27 cellular contexts compared by ENCODE assay signal in the genomic region with DNA sequence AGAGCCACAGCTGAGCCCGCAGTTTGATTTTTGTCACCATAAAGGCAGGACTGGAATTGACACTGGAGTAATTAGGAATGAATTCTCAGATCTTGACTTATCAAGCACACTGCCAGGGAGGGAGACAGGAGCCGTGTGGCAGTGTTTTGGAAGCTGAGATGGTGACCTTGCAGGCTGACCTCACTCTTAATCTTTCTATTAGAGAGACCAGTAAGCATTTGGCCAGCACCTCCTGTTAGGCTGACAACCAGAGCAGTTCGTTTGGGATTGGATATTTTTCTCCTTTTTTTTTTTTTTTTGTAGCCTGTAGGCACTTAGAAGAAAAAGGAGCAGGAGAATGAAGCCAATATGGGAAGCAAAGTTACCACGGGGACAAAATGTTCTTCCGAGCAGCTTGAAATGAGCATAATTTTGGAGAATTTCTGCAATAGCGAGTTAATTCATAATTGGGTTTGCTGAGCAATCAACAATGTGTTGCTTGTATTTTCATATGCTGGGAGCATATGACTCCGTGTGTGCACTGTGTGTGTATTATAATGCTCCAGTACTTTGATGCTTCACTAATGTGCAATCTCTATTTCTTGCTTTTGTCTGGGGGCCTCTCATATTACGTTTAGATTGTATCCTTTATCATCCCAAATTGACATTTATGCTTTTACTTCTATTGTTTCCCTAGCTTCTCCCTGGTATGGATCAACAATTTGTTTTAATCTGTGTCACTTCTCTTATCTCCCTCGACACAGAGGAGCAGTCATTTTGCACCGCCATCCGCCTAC.
A peak's percentile ranks its signal among the peaks of the same experiment; 100 is the strongest.
DNase-seq lines count a peak whose midpoint lies in the region; ATAC-seq and TF ChIP-seq lines count a peak whose summit lies in the region.
"Had no signal": no experiment of that assay in that cellular context is flagged by ENCODE, and none has a peak within 500 bp of the region (broad histone marks: within the 10 kb centered on the region; RNA-seq: fewer than 3 reads in every experiment).

No MANE protein-coding gene starts in this region.

- no peaks in the 10 kb centered on the region for H3K4me1 ChIP-seq in right cardiac atrium (ENCODE audit: control insufficient read depth, insufficient read depth, low read length)

- H3K27ac ChIP-seq in right cardiac atrium (ENCODE audit: low read length) (peak overlapping the region; percentile 2), temporal lobe (ENCODE audit: low read depth, low read length) (peak overlapping the region; percentile 19)
- H3K27ac ChIP-seq: ovary, thoracic aorta, VCaP had no signal

- no peaks in the 10 kb centered on the region for H3K27me3 ChIP-seq in right cardiac atrium (ENCODE audit: control insufficient read depth, insufficient read depth)
- H3K27me3 ChIP-seq: MG63, ovary had no signal

- ATAC-seq in SK-N-SH treated with all-trans-retinoic acid at 6 μM for 48 hours: no peak; the same call in 2 of the 3 replicates
- peak; percentile 52 to 55 for ATAC-seq in right cardiac atrium
- no peak for ATAC-seq in HG03442 (IDR thresholded peaks at IDR 0.05; ENCODE audit: unreplicated experiment)
- ATAC-seq in HG02852 (IDR thresholded peaks at IDR 0.05; ENCODE audit: unreplicated experiment): no peak
- ATAC-seq: left lobe of liver; naive thymus-derived CD8-positive, alpha-beta T cell; stimulated activated naive B cell treated with anti-CD40 and anti-IgM and Interleukin-4, amounts not matched to agents 10 μg/mL and 1 μg/mL and 100 μg/mL, for 72 hours had no signal

- H3K4me3 ChIP-seq in right cardiac atrium (ENCODE audit: low read length): no peak overlapping the region
- H3K4me3 ChIP-seq: dorsolateral prefrontal cortex, MG63, ovary, thoracic aorta had no signal

- H3K9me3 ChIP-seq in right cardiac atrium (ENCODE audit: control insufficient read depth, low read length): no peaks in the 10 kb centered on the region
- H3K9me3 ChIP-seq: MG63, ovary, thoracic aorta had no signal

- 31% methylated on average over 11 of the region's 11 CpGs for WGBS in right cardiac atrium

- DNase-seq in M059J (ENCODE audit: low read depth): peak; percentile 49
- DNase-seq in right cardiac atrium: no peak
- no peak for DNase-seq in dedifferentiated amniotic fluid mesenchymal stem cell (ENCODE audit: extremely low spot score)
- DNase-seq: activated CD4-positive, alpha-beta T cell treated with anti-CD3 and anti-CD28 coated beads, Interleukin-2, amount 10 ng/mL, durations not matched to agents 7 days and 5 days; activated naive CD4-positive, alpha-beta T cell treated with Interleukin-2 at 50 U/mL for 16 hours; activated T-cell treated with anti-CD3 and anti-CD28 coated beads, Interleukin-2, amount 50 U/mL, for 48 hours; amniotic stem cell; CD4-positive, alpha-beta T cell; DMS 273 treated with DMSO at 0.1 percent for 48 hours; dorsolateral prefrontal cortex; HCEC 1CT; MG63; midbrain; naive thymus-derived CD8-positive, alpha-beta T cell; NCI-H1417 treated with DMSO at 0.1 percent for 48 hours; NCI-H2081 treated with DMSO at 0.1 percent for 48 hours; NCI-H524; ovary; stimulated activated CD4-positive, alpha-beta T cell treated with anti-CD3 and anti-CD28 coated beads, Interleukin-4, amount 100 ng/mL, for 1 hour; stimulated activated naive B cell treated with anti-CD40 and anti-IgM and Interleukin-4, amounts not matched to agents 10 μg/mL and 1 μg/mL and 100 μg/mL, for 72 hours had no signal

- intact Hi-C loops in right cardiac atrium (cut with DNase I): no loop called here

TF ChIP-seq in SK-N-SH treated with all-trans-retinoic acid at 6 μM for 48 hours, 23 proteins besides CTCF, POLR2A, EP300 and RAD21 (continues in another document):
- no peak for TF ChIP-seq ZC3H10 (CRISPR knock-in tag; IDR thresholded peaks at IDR 0.05)
- TF ChIP-seq BACH2 (CRISPR knock-in tag; IDR thresholded peaks at IDR 0.05; ENCODE audit: borderline replicate concordance): no peak
- 0 out of 2 replicates have a peak, but pooled peaks have one; percentile 30 for TF ChIP-seq ZNF8 (CRISPR knock-in tag; IDR thresholded peaks at IDR 0.05)
- TF ChIP-seq, protein P1, sequence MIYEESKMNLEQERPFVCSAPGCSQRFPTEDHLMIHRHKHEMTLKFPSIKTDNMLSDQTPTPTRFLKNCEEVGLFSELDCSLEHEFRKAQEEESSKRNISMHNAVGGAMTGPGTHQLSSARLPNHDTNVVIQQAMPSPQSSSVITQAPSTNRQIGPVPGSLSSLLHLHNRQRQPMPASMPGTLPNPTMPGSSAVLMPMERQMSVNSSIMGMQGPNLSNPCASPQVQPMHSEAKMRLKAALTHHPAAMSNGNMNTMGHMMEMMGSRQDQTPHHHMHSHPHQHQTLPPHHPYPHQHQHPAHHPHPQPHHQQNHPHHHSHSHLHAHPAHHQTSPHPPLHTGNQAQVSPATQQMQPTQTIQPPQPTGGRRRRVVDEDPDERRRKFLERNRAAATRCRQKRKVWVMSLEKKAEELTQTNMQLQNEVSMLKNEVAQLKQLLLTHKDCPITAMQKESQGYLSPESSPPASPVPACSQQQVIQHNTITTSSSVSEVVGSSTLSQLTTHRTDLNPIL (CRISPR knock-in tag; IDR thresholded peaks at IDR 0.05; ENCODE audit: low read depth): peak; percentile 27; the same call in 1 of the 2 replicates
- TF ChIP-seq, protein P2, sequence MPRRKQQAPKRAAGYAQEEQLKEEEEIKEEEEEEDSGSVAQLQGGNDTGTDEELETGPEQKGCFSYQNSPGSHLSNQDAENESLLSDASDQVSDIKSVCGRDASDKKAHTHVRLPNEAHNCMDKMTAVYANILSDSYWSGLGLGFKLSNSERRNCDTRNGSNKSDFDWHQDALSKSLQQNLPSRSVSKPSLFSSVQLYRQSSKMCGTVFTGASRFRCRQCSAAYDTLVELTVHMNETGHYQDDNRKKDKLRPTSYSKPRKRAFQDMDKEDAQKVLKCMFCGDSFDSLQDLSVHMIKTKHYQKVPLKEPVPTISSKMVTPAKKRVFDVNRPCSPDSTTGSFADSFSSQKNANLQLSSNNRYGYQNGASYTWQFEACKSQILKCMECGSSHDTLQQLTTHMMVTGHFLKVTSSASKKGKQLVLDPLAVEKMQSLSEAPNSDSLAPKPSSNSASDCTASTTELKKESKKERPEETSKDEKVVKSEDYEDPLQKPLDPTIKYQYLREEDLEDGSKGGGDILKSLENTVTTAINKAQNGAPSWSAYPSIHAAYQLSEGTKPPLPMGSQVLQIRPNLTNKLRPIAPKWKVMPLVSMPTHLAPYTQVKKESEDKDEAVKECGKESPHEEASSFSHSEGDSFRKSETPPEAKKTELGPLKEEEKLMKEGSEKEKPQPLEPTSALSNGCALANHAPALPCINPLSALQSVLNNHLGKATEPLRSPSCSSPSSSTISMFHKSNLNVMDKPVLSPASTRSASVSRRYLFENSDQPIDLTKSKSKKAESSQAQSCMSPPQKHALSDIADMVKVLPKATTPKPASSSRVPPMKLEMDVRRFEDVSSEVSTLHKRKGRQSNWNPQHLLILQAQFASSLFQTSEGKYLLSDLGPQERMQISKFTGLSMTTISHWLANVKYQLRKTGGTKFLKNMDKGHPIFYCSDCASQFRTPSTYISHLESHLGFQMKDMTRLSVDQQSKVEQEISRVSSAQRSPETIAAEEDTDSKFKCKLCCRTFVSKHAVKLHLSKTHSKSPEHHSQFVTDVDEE (CRISPR knock-in tag; IDR thresholded peaks at IDR 0.05): peak; percentile 81; the same call in 1 of the 2 replicates
- TF ChIP-seq SNAI2 (CRISPR knock-in tag; IDR thresholded peaks at IDR 0.05): 0 out of 2 replicates have a peak, but pooled peaks have one; percentile 86
- TF ChIP-seq CSDC2 (CRISPR knock-in tag; IDR thresholded peaks at IDR 0.05): no peak
- TF ChIP-seq GLIS3 (CRISPR knock-in tag; IDR thresholded peaks at IDR 0.05): peak; percentile 87
- TF ChIP-seq ARNTL (CRISPR knock-in tag; IDR thresholded peaks at IDR 0.05; ENCODE audit: borderline replicate concordance, low read depth): no peak
- peak; percentile 97 for TF ChIP-seq ISL1 (CRISPR knock-in tag; IDR thresholded peaks at IDR 0.05)
- TF ChIP-seq, protein P3, sequence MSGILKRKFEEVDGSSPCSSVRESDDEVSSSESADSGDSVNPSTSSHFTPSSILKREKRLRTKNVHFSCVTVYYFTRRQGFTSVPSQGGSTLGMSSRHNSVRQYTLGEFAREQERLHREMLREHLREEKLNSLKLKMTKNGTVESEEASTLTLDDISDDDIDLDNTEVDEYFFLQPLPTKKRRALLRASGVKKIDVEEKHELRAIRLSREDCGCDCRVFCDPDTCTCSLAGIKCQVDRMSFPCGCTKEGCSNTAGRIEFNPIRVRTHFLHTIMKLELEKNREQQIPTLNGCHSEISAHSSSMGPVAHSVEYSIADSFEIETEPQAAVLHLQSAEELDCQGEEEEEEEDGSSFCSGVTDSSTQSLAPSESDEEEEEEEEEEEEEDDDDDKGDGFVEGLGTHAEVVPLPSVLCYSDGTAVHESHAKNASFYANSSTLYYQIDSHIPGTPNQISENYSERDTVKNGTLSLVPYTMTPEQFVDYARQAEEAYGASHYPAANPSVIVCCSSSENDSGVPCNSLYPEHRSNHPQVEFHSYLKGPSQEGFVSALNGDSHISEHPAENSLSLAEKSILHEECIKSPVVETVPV (CRISPR knock-in tag; IDR thresholded peaks at IDR 0.05): 0 out of 2 replicates have a peak, but pooled peaks have one; percentile 74
- TF ChIP-seq, protein P4, sequence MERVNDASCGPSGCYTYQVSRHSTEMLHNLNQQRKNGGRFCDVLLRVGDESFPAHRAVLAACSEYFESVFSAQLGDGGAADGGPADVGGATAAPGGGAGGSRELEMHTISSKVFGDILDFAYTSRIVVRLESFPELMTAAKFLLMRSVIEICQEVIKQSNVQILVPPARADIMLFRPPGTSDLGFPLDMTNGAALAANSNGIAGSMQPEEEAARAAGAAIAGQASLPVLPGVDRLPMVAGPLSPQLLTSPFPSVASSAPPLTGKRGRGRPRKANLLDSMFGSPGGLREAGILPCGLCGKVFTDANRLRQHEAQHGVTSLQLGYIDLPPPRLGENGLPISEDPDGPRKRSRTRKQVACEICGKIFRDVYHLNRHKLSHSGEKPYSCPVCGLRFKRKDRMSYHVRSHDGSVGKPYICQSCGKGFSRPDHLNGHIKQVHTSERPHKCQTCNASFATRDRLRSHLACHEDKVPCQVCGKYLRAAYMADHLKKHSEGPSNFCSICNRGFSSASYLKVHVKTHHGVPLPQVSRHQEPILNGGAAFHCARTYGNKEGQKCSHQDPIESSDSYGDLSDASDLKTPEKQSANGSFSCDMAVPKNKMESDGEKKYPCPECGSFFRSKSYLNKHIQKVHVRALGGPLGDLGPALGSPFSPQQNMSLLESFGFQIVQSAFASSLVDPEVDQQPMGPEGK (CRISPR knock-in tag; IDR thresholded peaks at IDR 0.05; ENCODE audit: borderline replicate concordance): peak; percentile 97
- TF ChIP-seq TOX (CRISPR knock-in tag; IDR thresholded peaks at IDR 0.05; ENCODE audit: borderline replicate concordance): no peak
- 0 out of 2 replicates have a peak, but pooled peaks have one; percentile 40 for TF ChIP-seq ZFP30 (CRISPR knock-in tag; IDR thresholded peaks at IDR 0.05)
- peak; percentile 71; the same call in 1 of the 2 replicates for TF ChIP-seq ZNF565 (CRISPR knock-in tag; conservative IDR thresholded peaks at IDR 0.05; ENCODE audit: low read depth)
- no peak for TF ChIP-seq OSR1 (CRISPR knock-in tag; IDR thresholded peaks at IDR 0.05)

Comparison
In these comparisons a context has a peak if more than half of its experiments do, and no peak if none do; other contexts are left out.
1. ATAC-seq: peak in right cardiac atrium (2 of 2); none in SK-N-SH treated with all-trans-retinoic acid at 6 μM for 48 hours (single experiment), HG03442 (single experiment) and HG02852 (single experiment).